In the genomic region with DNA sequence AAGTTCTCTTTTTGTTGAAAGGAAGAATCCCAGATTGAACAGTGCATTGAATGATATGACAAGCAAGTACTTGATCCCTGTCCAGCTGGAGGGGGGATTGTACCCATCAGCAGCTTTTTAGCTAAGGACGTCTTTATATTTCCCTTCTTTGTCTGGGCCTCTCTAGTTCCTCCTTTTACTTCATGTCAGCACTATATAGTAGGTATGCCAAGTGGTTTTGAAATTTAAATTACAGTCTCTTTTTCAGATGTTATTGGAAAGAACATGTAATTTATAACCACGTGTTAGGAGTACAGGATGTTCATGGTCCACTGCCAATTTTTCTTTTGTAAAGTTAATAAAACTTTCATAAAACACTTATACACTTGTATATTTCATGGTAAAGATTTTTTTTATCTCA, we compare ENCODE assay signal across 12 cellular contexts.
"Had no signal": no experiment of that assay in that cellular context is flagged by ENCODE, and none has a peak within 500 bp of the region (broad histone marks: within the 10 kb centered on the region; RNA-seq: fewer than 3 reads in every experiment).

No MANE protein-coding gene starts in this region.

- H3K4me3 ChIP-seq: lower lobe of right lung, smooth muscle cell, thyroid gland had no signal

- H3K27ac ChIP-seq: lower lobe of right lung, neutrophil, thyroid gland had no signal

- H3K9me3 ChIP-seq: lower lobe of right lung, neutrophil, thyroid gland had no signal

- H3K36me3 ChIP-seq: lower lobe of right lung, neutrophil, thyroid gland had no signal

- DNase-seq: activated CD4-positive, alpha-beta T cell treated with anti-CD3 and anti-CD28 coated beads, Interleukin-2, amount 50 U/mL, for 1 hour; activated naive CD4-positive, alpha-beta T cell treated with anti-CD3 and anti-CD28 coated beads, Interleukin-2, amount 50 U/mL, for 16 hours; central memory CD4-positive, alpha-beta T cell; erythroblast; lower lobe of right lung; naive thymus-derived CD4-positive, alpha-beta T cell; thyroid gland had no signal

- H3K27me3 ChIP-seq: neutrophil, thyroid gland had no signal

- ATAC-seq: lower lobe of right lung; naive thymus-derived CD4-positive, alpha-beta T cell; stimulated activated effector memory CD8-positive, alpha-beta T cell treated with anti-CD3 and anti-CD28 coated beads, Interleukin-12 subunit alpha, Interleukin-12 subunit beta, amount 100 ng/mL, for 72 hours; WTC11 had no signal

- FAIRE-seq: urothelium cell line had no signal
